ENCODE assay signal across 7 cellular contexts in the genomic region with DNA sequence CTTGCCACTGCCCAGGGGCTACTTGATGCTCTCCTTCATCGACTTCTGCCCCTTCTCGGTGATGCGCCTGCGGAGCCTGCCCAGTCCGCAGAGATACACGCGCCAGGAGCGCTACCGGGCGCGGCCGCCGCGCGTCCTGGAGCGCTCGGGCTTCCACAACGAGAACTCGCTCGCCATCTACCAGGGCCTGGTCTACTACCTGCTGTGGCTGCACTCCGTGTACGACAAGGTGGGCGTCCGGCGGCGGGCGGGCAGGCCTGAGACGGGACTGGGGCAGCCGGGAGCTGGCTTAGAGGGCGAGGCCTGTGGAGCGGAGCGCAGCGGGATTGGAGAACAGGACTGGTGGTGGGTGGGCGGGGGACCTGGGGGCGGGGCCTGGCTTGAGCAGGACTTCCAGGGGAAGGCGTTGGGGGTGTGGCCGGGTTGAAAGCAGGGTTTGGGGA. TPM values are rescaled to one million over a fixed set of nuclear protein-coding genes. Genes with fewer than 3 reads are reported as not detected.
A peak's percentile ranks its signal among the peaks of the same experiment; 100 is the strongest.
DNase-seq lines count a peak whose midpoint lies in the region; ATAC-seq and TF ChIP-seq lines count a peak whose summit lies in the region.

No MANE protein-coding gene starts in this region.

- DNase-seq in GM13976 (ENCODE audit: low spot score) (peak; percentile 88), Kasumi-1 (lab: John Stamatoyannopoulos, UW) (peak; percentile 85 to 87), SK-MEL-5 (ENCODE audit: low read depth, low spot score) (peak; percentile 83), glutamatergic neuron (peak; percentile 90), occipital lobe (lab: John Stamatoyannopoulos, UW) (peak; percentile 54), thoracic aorta (ENCODE audit: low spot score) (no peak)
- DNase-seq in activated naive CD4-positive, alpha-beta T cell treated with anti-CD3 and anti-CD28 coated beads, Interleukin-2, amount 50 U/mL, for 16 hours: peak; percentile 64

- H3K27ac Mint-ChIP-seq in glutamatergic neuron (ENCODE audit: unreplicated experiment): peak overlapping the region; percentile 80

- no peaks in the 10 kb centered on the region for H3K36me3 ChIP-seq in thoracic aorta

- in situ Hi-C loops in GM13976 (cut with MboI; ENCODE audit: low sequenced_read_pairs, unreplicated experiment): no loop called here
- in situ Hi-C loops in SK-MEL-5 (cut with HindIII; ENCODE audit: low pct_unique_long_range_greater_than_20kb, low sequenced_read_pairs): no loop called here

- no peaks in the 10 kb centered on the region for H3K36me3 Mint-ChIP-seq in glutamatergic neuron (ENCODE audit: unreplicated experiment)

- TF ChIP-seq CTCF in GM13976 (IDR thresholded peaks at IDR 0.05; ENCODE audit: borderline replicate concordance, control extremely low read depth, extremely low read depth, insufficient read depth, missing control alignments) (no peak), glutamatergic neuron (IDR thresholded peaks at IDR 0.05; ENCODE audit: partially characterized antibody, unreplicated experiment) (no peak), thoracic aorta (IDR thresholded peaks at IDR 0.05) (peak; percentile 53)

- peaks cover 8 to 17% of the 10 kb centered on the region in 2 donors for H3K4me1 ChIP-seq in thoracic aorta (ENCODE audit: control insufficient read depth in 1 of 2, low read depth in 2 of 2)

- H3K9me3 Mint-ChIP-seq in glutamatergic neuron (ENCODE audit: unreplicated experiment): peaks cover 12% of the 10 kb centered on the region

- peak; percentile 21 for ATAC-seq in thoracic aorta (ENCODE audit: insufficient number of reproducible peaks, low FRiP score, low read depth)

- no peaks in the 10 kb centered on the region for H3K9me3 ChIP-seq in thoracic aorta

- H3K4me3 ChIP-seq in thoracic aorta: peak overlapping the region; percentile 82

- peak overlapping the region; percentile 90 for H3K4me3 Mint-ChIP-seq in glutamatergic neuron (ENCODE audit: unreplicated experiment)

- no peaks in the 10 kb centered on the region for H3K27me3 ChIP-seq in thoracic aorta (replicated peaks; ENCODE audit: insufficient read depth)

- peaks cover 4% of the 10 kb centered on the region for H3K4me1 Mint-ChIP-seq in glutamatergic neuron (ENCODE audit: low read depth, unreplicated experiment)

- no peak overlapping the region for H3K27ac ChIP-seq in thoracic aorta

- H3K27me3 Mint-ChIP-seq in glutamatergic neuron (ENCODE audit: unreplicated experiment): peaks cover 9% of the 10 kb centered on the region

RNA-seq across cellular contexts. Expression of a gene that starts 12.7 kb away (rescaled TPM):
- total RNA-seq in SK-MEL-5 (2014; rRNA removed; shearing (Covaris generic)): 279 and 300 TPM in 2 replicates
- polyA plus RNA-seq in SK-MEL-5 (2015; cell fraction: cytosol; rRNA removed): 245 and 260 TPM in 2 replicates
- polyA plus RNA-seq in SK-MEL-5 (2015; cell fraction: nucleus; rRNA removed): 45.6 and 78.0 TPM in 2 replicates
- total RNA-seq in glutamatergic neuron (ENCODE audit: unreplicated experiment): 156 TPM
- total RNA-seq in occipital lobe: 102 TPM
- total RNA-seq in thoracic aorta: 100 to 1,000 TPM; 173 to 178 TPM

RNA-seq across cellular contexts. Expression of a gene that starts 26.0 kb away (rescaled TPM):
- total RNA-seq in SK-MEL-5 (2014; rRNA removed; shearing (Covaris generic)): 0.11 and 1.9 TPM in 2 replicates
- 0.33 TPM in 1 of 2 replicates, not detected in the other for polyA plus RNA-seq in SK-MEL-5 (2015; cell fraction: cytosol; rRNA removed)
- polyA plus RNA-seq in SK-MEL-5 (2015; cell fraction: nucleus; rRNA removed): 1.6 and 6.3 TPM in 2 replicates
- total RNA-seq in glutamatergic neuron (ENCODE audit: unreplicated experiment) (39.0 TPM), occipital lobe (10.5 TPM), thoracic aorta (10 to 100 TPM in 1 of 2 donors, 1 to 10 TPM in 1; 8.7 to 11.9 TPM)

RNA-seq across cellular contexts. Expression of a gene that starts 26.2 kb away (rescaled TPM):
- total RNA-seq in SK-MEL-5 (2014; rRNA removed; shearing (Covaris generic)): not detected in 2 replicates
- polyA plus RNA-seq in SK-MEL-5 (2015; cell fraction: cytosol; rRNA removed): not detected in 2 replicates
- not detected in 2 replicates for polyA plus RNA-seq in SK-MEL-5 (2015; cell fraction: nucleus; rRNA removed)
- total RNA-seq in glutamatergic neuron (ENCODE audit: unreplicated experiment): 2.0 TPM
- 0.62 TPM for total RNA-seq in occipital lobe
- total RNA-seq in thoracic aorta: 1 to 10 TPM; 1.5 to 6.0 TPM

RNA-seq across cellular contexts. Expression of a gene that starts 26.8 kb away (rescaled TPM):
- total RNA-seq in SK-MEL-5 (2014; rRNA removed; shearing (Covaris generic)): 0.05 and 0.42 TPM in 2 replicates
- 0.23 and 0.26 TPM in 2 replicates for polyA plus RNA-seq in SK-MEL-5 (2015; cell fraction: cytosol; rRNA removed)
- polyA plus RNA-seq in SK-MEL-5 (2015; cell fraction: nucleus; rRNA removed): 6.2 and 9.6 TPM in 2 replicates
- total RNA-seq in glutamatergic neuron (ENCODE audit: unreplicated experiment): 8.7 TPM
- total RNA-seq in occipital lobe: 1.4 TPM
- 10 to 100 TPM in 1 of 2 donors, 1 to 10 TPM in 1; 4.1 to 16.4 TPM for total RNA-seq in thoracic aorta

RNA-seq across cellular contexts. Expression of a gene that starts 41.2 kb away (rescaled TPM):
- total RNA-seq in SK-MEL-5 (2014; rRNA removed; shearing (Covaris generic)): 6.9 and 8.9 TPM in 2 replicates
- polyA plus RNA-seq in SK-MEL-5 (2015; cell fraction: cytosol; rRNA removed): 10.9 and 12.9 TPM in 2 replicates
- polyA plus RNA-seq in SK-MEL-5 (2015; cell fraction: nucleus; rRNA removed): 21.7 and 31.7 TPM in 2 replicates
- total RNA-seq in glutamatergic neuron (ENCODE audit: unreplicated experiment): 5.8 TPM
- 8.0 TPM for total RNA-seq in occipital lobe
- 10 to 100 TPM; 20.0 to 34.0 TPM for total RNA-seq in thoracic aorta
